10 cellular contexts compared by ENCODE assay signal in genomic region chr11:12189543-12190235, GRCh38.
DNase-seq lines count a peak whose midpoint lies in the region; ATAC-seq, FAIRE-seq and TF ChIP-seq lines count a peak whose summit lies in the region.
"Had no signal": no experiment of that assay in that cellular context is flagged by ENCODE, and none has a peak within 500 bp of the region (broad histone marks: within the 10 kb centered on the region; RNA-seq: fewer than 3 reads in every experiment).

No MANE protein-coding gene starts in this region.

- peaks cover 68% of the 10 kb centered on the region for H3K4me1 Mint-ChIP-seq in T-helper 1 cell treated with Interleukin-12 subunit alpha and Interleukin-12 subunit beta and Interleukin-4 antibody, amounts not matched to agents 30 μg/mL and 1 μg/mL, for 36 hours (ENCODE audit: low read depth)
- H3K4me1 Mint-ChIP-seq in chondrocyte (ENCODE audit: low read depth), result peaks cover 54% of the 10 kb centered on the region

- TF ChIP-seq CTCF in cardiac muscle cell (IDR thresholded peaks at IDR 0.05; ENCODE audit: low read depth, low read length) (no peak), right atrium auricular region (IDR thresholded peaks at IDR 0.05) (no peak), bronchial epithelial cell (IDR thresholded peaks at IDR 0.05; ENCODE audit: insufficient read depth, low read length, severe bottlenecking) (peak; percentile 50), psoas muscle (IDR thresholded peaks at IDR 0.05) (no peak), chondrocyte (IDR thresholded peaks at IDR 0.05) (no peak)

- H3K9me3 ChIP-seq in cardiac muscle cell (ENCODE audit: low read depth) (no peaks in the 10 kb centered on the region), right atrium auricular region (no peaks in the 10 kb centered on the region), thymus (ENCODE audit: control insufficient read depth) (no peaks in the 10 kb centered on the region), psoas muscle (no peaks in the 10 kb centered on the region)

- peaks cover 7% of the 10 kb centered on the region for H3K36me3 ChIP-seq in cardiac muscle cell
- H3K36me3 ChIP-seq in right atrium auricular region, result no peaks in the 10 kb centered on the region
- no peaks in the 10 kb centered on the region for H3K36me3 ChIP-seq in bronchial epithelial cell (ENCODE audit: control insufficient read depth, insufficient read depth, low read length)
- no peaks in the 10 kb centered on the region for H3K36me3 ChIP-seq in thymus (ENCODE audit: control insufficient read depth, insufficient read depth)
- no peaks in the 10 kb centered on the region for H3K36me3 ChIP-seq in psoas muscle (ENCODE audit: insufficient read depth in 1 of 2, low read depth in 1 of 2)

- intact Hi-C loops in psoas muscle (cut with DNase I), result no loop called here

- no peaks in the 10 kb centered on the region for H3K27me3 Mint-ChIP-seq in T-helper 1 cell treated with Interleukin-12 subunit alpha and Interleukin-12 subunit beta and Interleukin-4 antibody, amounts not matched to agents 30 μg/mL and 1 μg/mL, for 36 hours (ENCODE audit: low read depth)
- no peaks in the 10 kb centered on the region for H3K27me3 Mint-ChIP-seq in chondrocyte (ENCODE audit: low read depth)

- no peaks in the 10 kb centered on the region for H3K27me3 ChIP-seq in cardiac muscle cell
- H3K27me3 ChIP-seq in right atrium auricular region, result no peaks in the 10 kb centered on the region
- no peaks in the 10 kb centered on the region for H3K27me3 ChIP-seq in bronchial epithelial cell (ENCODE audit: control insufficient read depth, insufficient read depth, low read length)
- no peaks in the 10 kb centered on the region for H3K27me3 ChIP-seq in thymus (ENCODE audit: control insufficient read depth, insufficient read depth)
- no peaks in the 10 kb centered on the region for H3K27me3 ChIP-seq in psoas muscle (ENCODE audit: insufficient read depth in 3 of 3, low read length in 2 of 3)

- peak; percentile 64 for FAIRE-seq in bronchial epithelial cell (lab: Jason Lieb, UNC)

- H3K36me3 Mint-ChIP-seq in T-helper 1 cell treated with Interleukin-12 subunit alpha and Interleukin-12 subunit beta and Interleukin-4 antibody, amounts not matched to agents 30 μg/mL and 1 μg/mL, for 36 hours (ENCODE audit: low read depth), result peaks cover 27% of the 10 kb centered on the region
- H3K36me3 Mint-ChIP-seq in chondrocyte (ENCODE audit: low read depth), result peaks cover 28% of the 10 kb centered on the region

- 90% methylated on average over 8 of the region's 8 CpGs for WGBS in thymus
- 87 to 91% (median 90%) methylated on average over 8 of the region's 8 CpGs for WGBS in psoas muscle, 3 donors

- no peak overlapping the region for H3K4me3 Mint-ChIP-seq in T-helper 1 cell treated with Interleukin-12 subunit alpha and Interleukin-12 subunit beta and Interleukin-4 antibody, amounts not matched to agents 30 μg/mL and 1 μg/mL, for 36 hours
- H3K4me3 Mint-ChIP-seq in chondrocyte (ENCODE audit: unreplicated experiment), result no peak overlapping the region

- H3K4me3 ChIP-seq in cardiac muscle cell, result no peak overlapping the region
- no peak overlapping the region for H3K4me3 ChIP-seq in right atrium auricular region
- H3K4me3 ChIP-seq in bronchial epithelial cell (ENCODE audit: low read depth, low read length), result no peak overlapping the region
- no peak overlapping the region for H3K4me3 ChIP-seq in thymus (ENCODE audit: low read length)
- no peak overlapping the region for H3K4me3 ChIP-seq in psoas muscle

- DNase-seq in cardiac muscle cell (ENCODE audit: low read depth in 1 of 2, low spot score in 1 of 2) (no peak), right atrium auricular region (ENCODE audit: low spot score) (no peak), bronchial epithelial cell (ENCODE audit: low read depth) (peak; percentile 98), LoVo (ENCODE audit: low spot score) (no peak), psoas muscle (no peak), chondrocyte (ENCODE audit: low spot score) (no peak)
- DNase-seq: AML-193, hippocampal formation had no signal

- H3K4me1 ChIP-seq in cardiac muscle cell (ENCODE audit: low read depth), result peaks cover 49% of the 10 kb centered on the region
- H3K4me1 ChIP-seq in right atrium auricular region, result peaks cover 0 to 51% of the 10 kb centered on the region in 2 donors
- peaks cover 24% of the 10 kb centered on the region for H3K4me1 ChIP-seq in thymus (ENCODE audit: control insufficient read depth, insufficient read depth, low read length)
- H3K4me1 ChIP-seq in psoas muscle, result no peaks in the 10 kb centered on the region

- H3K9me3 Mint-ChIP-seq in T-helper 1 cell treated with Interleukin-12 subunit alpha and Interleukin-12 subunit beta and Interleukin-4 antibody, amounts not matched to agents 30 μg/mL and 1 μg/mL, for 36 hours, result no peaks in the 10 kb centered on the region
- no peaks in the 10 kb centered on the region for H3K9me3 Mint-ChIP-seq in chondrocyte (ENCODE audit: low read depth)

- ATAC-seq in psoas muscle, result no peak

- H3K27ac ChIP-seq in cardiac muscle cell (peak overlapping the region; percentile 71), right atrium auricular region (no peak overlapping the region), thymus (ENCODE audit: low read depth) (peak overlapping the region; percentile 8), psoas muscle (no peak overlapping the region)

- peak overlapping the region; percentile 54 for H3K27ac Mint-ChIP-seq in T-helper 1 cell treated with Interleukin-12 subunit alpha and Interleukin-12 subunit beta and Interleukin-4 antibody, amounts not matched to agents 30 μg/mL and 1 μg/mL, for 36 hours
- H3K27ac Mint-ChIP-seq in chondrocyte (ENCODE audit: unreplicated experiment), result no peak overlapping the region

Comparison
In these comparisons a context has a peak if more than half of its experiments do, and no peak if none do; other contexts are left out.
1. H3K27ac ChIP-seq: peak in cardiac muscle cell (single experiment) and thymus (single experiment); none in right atrium auricular region (0 of 2) and psoas muscle (single experiment).